In genomic region chr15:58504674-58505234, GRCh38 we compare ENCODE assay signal across 2 cellular contexts.
TF ChIP-seq lines count a peak whose summit lies in the region.

No MANE protein-coding gene starts in this region.

TF ChIP-seq in IMR-90, 13 proteins besides CTCF, POLR2A, EP300 and RAD21:
- TF ChIP-seq RCOR1 (IDR thresholded peaks at IDR 0.05; ENCODE audit: insufficient replicate concordance, low read length) = no peak
- no peak for TF ChIP-seq FOS (IDR thresholded peaks at IDR 0.05; ENCODE audit: low read depth, low read length)
- no peak for TF ChIP-seq CHD1 (IDR thresholded peaks at IDR 0.05; ENCODE audit: low read depth, low read length)
- no peak for TF ChIP-seq ELK1 (IDR thresholded peaks at IDR 0.05; ENCODE audit: borderline replicate concordance, low read depth, low read length)
- no peak for TF ChIP-seq CEBPB (IDR thresholded peaks at IDR 0.05; ENCODE audit: low read depth, low read length)
- no peak for TF ChIP-seq SMC3 (IDR thresholded peaks at IDR 0.05; ENCODE audit: low read depth, low read length)
- no peak for TF ChIP-seq USF2 (IDR thresholded peaks at IDR 0.05; ENCODE audit: low read depth, low read length)
- TF ChIP-seq MAFK (IDR thresholded peaks at IDR 0.05; ENCODE audit: low read depth, low read length) = no peak
- no peak for TF ChIP-seq MAZ (IDR thresholded peaks at IDR 0.05; ENCODE audit: borderline replicate concordance, low read depth, low read length)
- TF ChIP-seq NFE2L2 (IDR thresholded peaks at IDR 0.05; ENCODE audit: low read depth, low read length) = no peak
- TF ChIP-seq RFX5 (IDR thresholded peaks at IDR 0.05; ENCODE audit: low read depth, low read length) = no peak
- TF ChIP-seq BHLHE40 (IDR thresholded peaks at IDR 0.05; ENCODE audit: low read depth, low read length) = no peak
- no peak for TF ChIP-seq MXI1 (IDR thresholded peaks at IDR 0.05; ENCODE audit: borderline replicate concordance, low read depth, low read length)

TF ChIP-seq in HepG2, 621 proteins besides CTCF, POLR2A, EP300 and RAD21:
- TF ChIP-seq ZBTB37 (CRISPR knock-in tag; IDR thresholded peaks at IDR 0.05) = no peak
- no peak for TF ChIP-seq TARDBP (CRISPR knock-in tag; IDR thresholded peaks at IDR 0.05)
- no peak for TF ChIP-seq SMARCC2 (IDR thresholded peaks at IDR 0.05)
- no peak for TF ChIP-seq MBD4 (IDR thresholded peaks at IDR 0.05; ENCODE audit: borderline replicate concordance, low read length)
- no peak for TF ChIP-seq PITX1 (CRISPR knock-in tag; IDR thresholded peaks at IDR 0.05)
- TF ChIP-seq ZBTB40 (IDR thresholded peaks at IDR 0.05) = no peak
- TF ChIP-seq ZBTB40 (CRISPR knock-in tag; IDR thresholded peaks at IDR 0.05) = no peak
- TF ChIP-seq LCORL (IDR thresholded peaks at IDR 0.05) = no peak
- TF ChIP-seq LCORL (CRISPR knock-in tag; IDR thresholded peaks at IDR 0.05) = no peak
- TF ChIP-seq KLF12 (CRISPR knock-in tag; IDR thresholded peaks at IDR 0.05; ENCODE audit: borderline replicate concordance) = no peak
- no peak for TF ChIP-seq ZNF430 (CRISPR knock-in tag; IDR thresholded peaks at IDR 0.05)
